Comparison of ENCODE assay signal across 10 cellular contexts in the genomic region with DNA sequence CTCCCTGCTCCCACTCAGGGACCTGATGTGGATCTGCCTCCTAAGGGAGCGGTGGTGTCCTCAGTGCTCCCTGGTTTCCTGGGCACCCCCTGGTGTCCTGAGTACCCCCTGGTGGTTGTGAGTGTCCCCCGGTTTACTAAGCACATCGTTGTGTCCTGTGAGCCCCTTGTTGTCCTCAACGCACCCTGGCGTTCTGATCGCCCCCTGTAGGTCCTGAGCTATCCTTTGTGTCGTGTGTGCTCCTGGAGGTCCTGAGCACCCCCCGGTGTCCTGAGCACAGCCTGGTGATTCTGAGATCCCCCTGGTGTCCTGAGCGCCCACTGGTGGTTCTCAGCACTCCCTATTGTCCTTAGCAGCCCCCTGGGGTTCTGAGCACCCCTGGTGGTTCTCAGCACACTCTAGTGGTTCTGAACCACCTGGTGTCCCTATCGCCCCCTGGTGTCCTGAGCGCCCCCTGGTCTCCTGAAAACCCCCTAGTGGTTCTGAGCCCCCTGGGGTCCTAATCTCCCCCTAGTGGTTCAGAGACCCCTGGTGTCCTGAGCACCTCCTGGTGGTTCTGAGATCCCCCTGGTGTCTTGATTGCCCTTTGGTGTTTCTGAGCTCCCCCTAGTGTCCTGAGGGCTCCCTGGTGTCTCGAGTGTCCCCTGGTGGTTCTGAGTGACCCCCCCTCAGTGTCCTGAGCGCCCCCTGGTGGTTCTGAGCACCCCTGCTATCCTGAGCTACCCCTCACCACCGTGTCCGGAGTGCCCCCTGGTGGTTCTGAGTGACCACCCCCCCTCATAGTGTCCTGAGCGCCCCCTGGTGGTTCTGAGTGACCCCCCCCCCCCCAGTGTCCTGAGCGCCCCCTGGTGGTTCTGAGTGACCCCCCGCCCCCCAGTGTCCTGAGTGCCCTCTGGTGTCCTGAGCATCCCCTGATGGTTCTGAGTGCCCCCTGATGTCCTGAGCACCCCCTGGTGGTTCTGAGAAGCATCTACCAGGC.
DNase-seq lines count a peak whose midpoint lies in the region; ATAC-seq lines count a peak whose summit lies in the region.
"Had no signal": no experiment of that assay in that cellular context is flagged by ENCODE, and none has a peak within 500 bp of the region (broad histone marks: within the 10 kb centered on the region; RNA-seq: fewer than 3 reads in every experiment).

No MANE protein-coding gene starts in this region.

- no peak overlapping the region for H2AFZ ChIP-seq in Karpas-422 (ENCODE audit: low read length)

- H3K27ac Mint-ChIP-seq in CD4-positive, alpha-beta memory T cell, result peak overlapping the region in 5 of 7 donors; percentile 15 to 88 (median 26)
- H3K27ac Mint-ChIP-seq in activated CD4-positive, alpha-beta memory T cell treated with anti-CD3 and anti-CD28 coated beads, Interleukin-2, amount 10 ng/mL, durations not matched to agents 7 days and 5 days, result no peak overlapping the region
- H3K27ac Mint-ChIP-seq in natural killer cell treated with Interleukin-12 subunit alpha and Interleukin-12 subunit beta and Interleukin-15 and Interleukin-18, amount 100 ng/mL, for 72 hours, result peak overlapping the region in 1 of 2 donors; percentile 56

- CTCF ChIA-PET in CD4-positive, alpha-beta memory T cell (lab: Charles Lee; ENCODE audit: partially characterized antibody), result interaction anchor here (0.7 to 3.1 kb wide), 11 partner anchors 9 to 327 kb away, joined by 3 to 13 read pairs (median 4); no protein-coding TSS in a partner anchor
- CTCF ChIA-PET in activated CD4-positive, alpha-beta memory T cell treated with anti-CD3 and anti-CD28 coated beads, Interleukin-2, amount 10 ng/mL, durations not matched to agents 7 days and 5 days (lab: Charles Lee), result interaction anchor here (0.6 to 2.5 kb wide), 12 partner anchors 10 to 396 kb away, joined by 3 to 13 read pairs (median 5); no protein-coding TSS in a partner anchor

- H3K4me2 ChIP-seq in Karpas-422 (ENCODE audit: low read depth, low read length, poor library complexity, severe bottlenecking), result no peak overlapping the region

- DNase-seq in CD4-positive, alpha-beta memory T cell, result peak in 2 of 5 donors; percentile 30 to 37
- DNase-seq in Karpas-422 (peak; percentile 57), NCI-H345 (lab: John Stamatoyannopoulos, UW) (no peak), NCI-H1092 (lab: John Stamatoyannopoulos, UW) (no peak)
- DNase-seq in activated CD4-positive, alpha-beta memory T cell treated with anti-CD3 and anti-CD28 coated beads, Interleukin-2, amount 10 ng/mL, durations not matched to agents 7 days and 5 days, result peak; percentile 58
- DNase-seq in natural killer cell treated with Interleukin-12 subunit alpha and Interleukin-12 subunit beta and Interleukin-15 and Interleukin-18, amount 100 ng/mL, for 72 hours (ENCODE audit: low spot score), result no peak
- DNase-seq: DMS153, heart right ventricle had no signal

- H3K4me3 Mint-ChIP-seq in CD4-positive, alpha-beta memory T cell, result no peak overlapping the region
- no peak overlapping the region for H3K4me3 Mint-ChIP-seq in activated CD4-positive, alpha-beta memory T cell treated with anti-CD3 and anti-CD28 coated beads, Interleukin-2, amount 10 ng/mL, durations not matched to agents 7 days and 5 days
- peak overlapping the region; percentile 32 for H3K4me3 Mint-ChIP-seq in natural killer cell treated with Interleukin-12 subunit alpha and Interleukin-12 subunit beta and Interleukin-15 and Interleukin-18, amount 100 ng/mL, for 72 hours

- H3K36me3 Mint-ChIP-seq in CD4-positive, alpha-beta memory T cell, result no peaks in the 10 kb centered on the region
- no peaks in the 10 kb centered on the region for H3K36me3 Mint-ChIP-seq in activated CD4-positive, alpha-beta memory T cell treated with anti-CD3 and anti-CD28 coated beads, Interleukin-2, amount 10 ng/mL, durations not matched to agents 7 days and 5 days (ENCODE audit: low read depth)
- H3K36me3 Mint-ChIP-seq in natural killer cell treated with Interleukin-12 subunit alpha and Interleukin-12 subunit beta and Interleukin-15 and Interleukin-18, amount 100 ng/mL, for 72 hours, result no peaks in the 10 kb centered on the region

- H4K20me1 ChIP-seq in Karpas-422 (ENCODE audit: insufficient read depth, low read depth, low read length), result no peaks in the 10 kb centered on the region

- intact Hi-C loops in CD4-positive, alpha-beta memory T cell (cut with micrococcal nuclease), result no loop called here

- peaks cover 9 to 16% (median 11%) of the 10 kb centered on the region in 4 donors for H3K4me1 Mint-ChIP-seq in CD4-positive, alpha-beta memory T cell
- H3K4me1 Mint-ChIP-seq in activated CD4-positive, alpha-beta memory T cell treated with anti-CD3 and anti-CD28 coated beads, Interleukin-2, amount 10 ng/mL, durations not matched to agents 7 days and 5 days, result peaks cover 11% of the 10 kb centered on the region
- H3K4me1 Mint-ChIP-seq in natural killer cell treated with Interleukin-12 subunit alpha and Interleukin-12 subunit beta and Interleukin-15 and Interleukin-18, amount 100 ng/mL, for 72 hours (ENCODE audit: low read depth in 2 of 2), result peaks cover 16 to 23% of the 10 kb centered on the region in 2 donors

- no peak overlapping the region for H3K9ac ChIP-seq in Karpas-422 (ENCODE audit: low read length)

- no peaks in the 10 kb centered on the region for H3K36me3 ChIP-seq in CD4-positive, alpha-beta memory T cell (ENCODE audit: insufficient read depth, low read length)
- H3K36me3 ChIP-seq in Karpas-422 (ENCODE audit: insufficient read depth, low read length), result no peaks in the 10 kb centered on the region
- H3K36me3 ChIP-seq: heart right ventricle had no signal

- no peaks in the 10 kb centered on the region for H3K27me3 Mint-ChIP-seq in CD4-positive, alpha-beta memory T cell
- peaks cover 6% of the 10 kb centered on the region for H3K27me3 Mint-ChIP-seq in activated CD4-positive, alpha-beta memory T cell treated with anti-CD3 and anti-CD28 coated beads, Interleukin-2, amount 10 ng/mL, durations not matched to agents 7 days and 5 days
- H3K27me3 Mint-ChIP-seq in natural killer cell treated with Interleukin-12 subunit alpha and Interleukin-12 subunit beta and Interleukin-15 and Interleukin-18, amount 100 ng/mL, for 72 hours, result peaks cover under 1 to 4% of the 10 kb centered on the region in 2 donors

- no peaks in the 10 kb centered on the region for H3K9me2 ChIP-seq in Karpas-422 (replicated peaks; ENCODE audit: insufficient read depth, low read length)

- no peak overlapping the region for H3K27ac ChIP-seq in CD4-positive, alpha-beta memory T cell (ENCODE audit: low read depth, low read length)
- H3K27ac ChIP-seq in Karpas-422 (ENCODE audit: low read length), result no peak overlapping the region
- H3K27ac ChIP-seq: heart right ventricle had no signal

- peaks cover 4% of the 10 kb centered on the region for H3K4me1 ChIP-seq in CD4-positive, alpha-beta memory T cell (ENCODE audit: insufficient read depth, low read length)
- no peaks in the 10 kb centered on the region for H3K4me1 ChIP-seq in Karpas-422 (ENCODE audit: low read length)
- H3K4me1 ChIP-seq: heart right ventricle had no signal

- no peaks in the 10 kb centered on the region for H3K79me2 ChIP-seq in Karpas-422 (ENCODE audit: low read length)

- no peaks in the 10 kb centered on the region for H3K9me3 ChIP-seq in CD4-positive, alpha-beta memory T cell (ENCODE audit: control insufficient read depth in 1 of 2, low read length in 2 of 2)
- no peaks in the 10 kb centered on the region for H3K9me3 ChIP-seq in Karpas-422 (ENCODE audit: low read length)
- H3K9me3 ChIP-seq: heart right ventricle had no signal

- ATAC-seq in natural killer cell treated with Interleukin-12 subunit alpha and Interleukin-12 subunit beta and Interleukin-15 and Interleukin-18, amount 100 ng/mL, for 72 hours, result peak in 1 of 2 donors; percentile 45
- no peak for ATAC-seq in GM18868 (IDR thresholded peaks at IDR 0.05; ENCODE audit: unreplicated experiment)
- ATAC-seq in GM21515 (IDR thresholded peaks at IDR 0.05; ENCODE audit: unreplicated experiment), result no peak

- POLR2A ChIA-PET in CD4-positive, alpha-beta memory T cell (lab: Charles Lee; ENCODE audit: partially characterized antibody), result no interaction called here
- POLR2A ChIA-PET in activated CD4-positive, alpha-beta memory T cell treated with anti-CD3 and anti-CD28 coated beads, Interleukin-2, amount 10 ng/mL, durations not matched to agents 7 days and 5 days (lab: Charles Lee), result no interaction called here

- no peaks in the 10 kb centered on the region for H3K9me3 Mint-ChIP-seq in CD4-positive, alpha-beta memory T cell
- no peaks in the 10 kb centered on the region for H3K9me3 Mint-ChIP-seq in activated CD4-positive, alpha-beta memory T cell treated with anti-CD3 and anti-CD28 coated beads, Interleukin-2, amount 10 ng/mL, durations not matched to agents 7 days and 5 days
- H3K9me3 Mint-ChIP-seq in natural killer cell treated with Interleukin-12 subunit alpha and Interleukin-12 subunit beta and Interleukin-15 and Interleukin-18, amount 100 ng/mL, for 72 hours, result no peaks in the 10 kb centered on the region

- H3K4me3 ChIP-seq in CD4-positive, alpha-beta memory T cell (ENCODE audit: low read length in 2 of 2), result no peak overlapping the region
- no peak overlapping the region for H3K4me3 ChIP-seq in Karpas-422 (ENCODE audit: low read length)
- H3K4me3 ChIP-seq: heart right ventricle had no signal

- no peaks in the 10 kb centered on the region for H3K27me3 ChIP-seq in CD4-positive, alpha-beta memory T cell (ENCODE audit: insufficient read depth, low read length)
- H3K27me3 ChIP-seq in Karpas-422 (ENCODE audit: low read length), result no peaks in the 10 kb centered on the region

Comparison
In these comparisons a context has a peak if more than half of its experiments do, and no peak if none do; other contexts are left out.
1. DNase-seq: peak in Karpas-422 (single experiment) and activated CD4-positive, alpha-beta memory T cell treated with anti-CD3 and anti-CD28 coated beads, Interleukin-2, amount 10 ng/mL, durations not matched to agents 7 days and 5 days (single experiment); none in natural killer cell treated with Interleukin-12 subunit alpha and Interleukin-12 subunit beta and Interleukin-15 and Interleukin-18, amount 100 ng/mL, for 72 hours (single experiment), NCI-H345 (single experiment) and NCI-H1092 (single experiment).